Comparison of ENCODE assay signal across 17 cellular contexts in the genomic region with DNA sequence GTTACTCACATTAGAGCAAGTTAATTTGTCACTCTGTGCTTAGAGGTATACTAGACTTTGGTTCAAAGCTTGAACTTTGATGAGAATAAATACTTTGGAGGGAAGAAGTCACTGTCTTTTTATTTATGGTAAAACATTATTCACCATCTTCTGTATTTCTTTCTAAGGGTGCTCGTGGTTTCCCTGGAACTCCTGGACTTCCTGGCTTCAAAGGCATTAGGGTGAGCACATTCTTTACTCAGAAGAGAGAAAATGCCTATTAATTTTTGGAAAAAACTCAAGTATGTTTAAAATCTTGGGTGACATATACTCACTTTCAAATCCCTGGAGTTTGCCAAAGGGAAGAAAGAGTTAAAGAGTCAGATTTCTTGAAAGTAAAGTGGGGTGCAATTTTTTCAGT. TPM values are rescaled to one million over a fixed set of nuclear protein-coding genes. Genes with fewer than 3 reads are reported as not detected.
"Had no signal": no experiment of that assay in that cellular context is flagged by ENCODE, and none has a peak within 500 bp of the region (broad histone marks: within the 10 kb centered on the region; RNA-seq: fewer than 3 reads in every experiment).

No MANE protein-coding gene starts in this region.

- H3K9ac ChIP-seq: neural progenitor cell, parathyroid adenoma had no signal

- H3K27me3 ChIP-seq: adrenal gland, body of pancreas, heart right ventricle, neural progenitor cell had no signal

- H2AFZ ChIP-seq: neural progenitor cell, parathyroid adenoma had no signal

- H3K79me2 ChIP-seq: parathyroid adenoma had no signal

- H3K9me3 ChIP-seq: adrenal gland, body of pancreas, heart right ventricle had no signal

- H3K4me2 ChIP-seq: neural progenitor cell had no signal

- H3K27ac ChIP-seq: adrenal gland, body of pancreas, foreskin keratinocyte, heart right ventricle, neural progenitor cell, parathyroid adenoma had no signal

- H3K4me3 ChIP-seq: adrenal gland, body of pancreas, heart right ventricle, neural progenitor cell had no signal

- H3K4me1 ChIP-seq: adrenal gland, body of pancreas, foreskin keratinocyte, neural progenitor cell, parathyroid adenoma had no signal

- DNase-seq: activated CD4-positive, alpha-beta T cell treated with anti-CD3 and anti-CD28 coated beads, Interleukin-2, amount 10 ng/mL, durations not matched to agents 7 days and 5 days; activated CD4-positive, CD25-positive, alpha-beta regulatory T cell; activated CD8-positive, alpha-beta memory T cell treated with anti-CD3 and anti-CD28 coated beads for 24 hours; activated naive CD4-positive, alpha-beta T cell treated with anti-CD3 and anti-CD28 coated beads, Interleukin-2, amount 10 ng/mL, durations not matched to agents 7 days and 5 days; activated T-cell treated with anti-CD3 and anti-CD28 coated beads for 4 hours; adrenal gland; body of pancreas; dermis blood vessel endothelial cell; foreskin keratinocyte; heart right ventricle; left ventricle myocardium superior; retina; small intestine; T-helper 17 cell had no signal

RNA-seq across cellular contexts. Expression of a gene that starts 10.8 kb away (rescaled TPM):
- total RNA-seq: activated T-helper 17 cell treated with anti-CD3 and anti-CD28 coated beads, Interleukin-2, amount 50 U/mL, for 72 hours; T-helper 17 cell had no signal
